12 cellular contexts compared by ENCODE assay signal in genomic region chr9:32587901-32588300, GRCh38. TPM values are rescaled to one million over a fixed set of nuclear protein-coding genes. Genes with fewer than 3 reads are reported as not detected.
A peak's percentile ranks its signal among the peaks of the same experiment; 100 is the strongest.
DNase-seq lines count a peak whose midpoint lies in the region; ATAC-seq and TF ChIP-seq lines count a peak whose summit lies in the region.
"Had no signal": no experiment of that assay in that cellular context is flagged by ENCODE, and none has a peak within 500 bp of the region (broad histone marks: within the 10 kb centered on the region; RNA-seq: fewer than 3 reads in every experiment).

No MANE protein-coding gene starts in this region.

- H3K4me1 Mint-ChIP-seq in effector memory CD8-positive, alpha-beta T cell (ENCODE audit: low read depth in 2 of 2): no peaks in the 10 kb centered on the region
- peaks cover 4% of the 10 kb centered on the region for H3K4me1 Mint-ChIP-seq in chondrocyte (ENCODE audit: low read depth)
- H3K4me1 Mint-ChIP-seq: CD8-positive, alpha-beta memory T cell had no signal

- H3K9me3 Mint-ChIP-seq in effector memory CD8-positive, alpha-beta T cell: no peaks in the 10 kb centered on the region
- H3K9me3 Mint-ChIP-seq in chondrocyte (ENCODE audit: low read depth): peaks cover 5% of the 10 kb centered on the region
- H3K9me3 Mint-ChIP-seq: CD8-positive, alpha-beta memory T cell had no signal

- no peaks in the 10 kb centered on the region for H3K36me3 Mint-ChIP-seq in effector memory CD8-positive, alpha-beta T cell (ENCODE audit: insufficient read depth)
- no peaks in the 10 kb centered on the region for H3K36me3 Mint-ChIP-seq in chondrocyte (ENCODE audit: low read depth)

- DNase-seq in GM03348 (ENCODE audit: low spot score) (peak; percentile 19), HCEC 1CT (peak; percentile 24), NOMO-1 (lab: John Stamatoyannopoulos, UW; ENCODE audit: unreplicated experiment in 2 of 2) (no peak), chondrocyte (ENCODE audit: low spot score) (no peak), DMS53 (lab: John Stamatoyannopoulos, UW) (no peak)
- no peak for DNase-seq in effector memory CD8-positive, alpha-beta T cell
- DNase-seq: activated CD8-positive, alpha-beta memory T cell treated with anti-CD3 and anti-CD28 coated beads, Interleukin-2, amount 50 U/mL, for 4 hours; CD8-positive, alpha-beta memory T cell; NCI-H2171; PC-9; T-helper 17 cell had no signal

- H3K27me3 Mint-ChIP-seq in effector memory CD8-positive, alpha-beta T cell: peaks cover 38 to 64% of the 10 kb centered on the region in 2 donors
- H3K27me3 Mint-ChIP-seq in chondrocyte (ENCODE audit: low read depth): peaks cover 20% of the 10 kb centered on the region

- ATAC-seq in effector memory CD8-positive, alpha-beta T cell (replicated peaks): peak; percentile 27
- ATAC-seq: T-helper 17 cell had no signal

- TF ChIP-seq CTCF in chondrocyte (IDR thresholded peaks at IDR 0.05): no peak

- H3K27ac Mint-ChIP-seq in effector memory CD8-positive, alpha-beta T cell: no peak overlapping the region
- H3K27ac Mint-ChIP-seq in chondrocyte (ENCODE audit: unreplicated experiment): no peak overlapping the region
- H3K27ac Mint-ChIP-seq: CD8-positive, alpha-beta memory T cell; T-helper 17 cell had no signal

- H3K4me3 Mint-ChIP-seq in effector memory CD8-positive, alpha-beta T cell: no peak overlapping the region
- no peak overlapping the region for H3K4me3 Mint-ChIP-seq in chondrocyte (ENCODE audit: unreplicated experiment)
- H3K4me3 Mint-ChIP-seq: CD8-positive, alpha-beta memory T cell; T-helper 17 cell had no signal

RNA-seq across cellular contexts. Expression of gene NDUFB6, which starts 14.9 kb away (rescaled TPM):
- total RNA-seq in chondrocyte: 40.2 to 47.6 TPM (median 43.4 TPM) in 3 replicates

RNA-seq across cellular contexts. Expression of gene TOPORS, which starts 35.5 kb away (rescaled TPM):
- 14.8 to 19.6 TPM (median 15.3 TPM) in 3 replicates for total RNA-seq in chondrocyte

RNA-seq across cellular contexts. Expression of gene SMIM27, which starts 35.8 kb away (rescaled TPM):
- total RNA-seq in chondrocyte: 11.2 to 14.7 TPM (median 13.2 TPM) in 3 replicates

RNA-seq across cellular contexts. Expression of gene TAF1L, which starts 47.6 kb away (rescaled TPM):
- 0.02 TPM in 1 of 3 replicates, not detected in the others for total RNA-seq in chondrocyte
- total RNA-seq: CD8-positive, alpha-beta memory T cell; ureter had no signal

Comparison
In these comparisons a context has a peak if more than half of its experiments do, and no peak if none do; other contexts are left out.
1. DNase-seq: peak in GM03348 (single experiment) and HCEC 1CT (single experiment); none in effector memory CD8-positive, alpha-beta T cell (0 of 3), NOMO-1 (0 of 2), chondrocyte (single experiment) and DMS53 (single experiment).